ENCODE assay signal across 1 cellular context in genomic region chr1:27526569-27527222, GRCh38.
A peak's percentile ranks its signal among the peaks of the same experiment; 100 is the strongest.
TF ChIP-seq lines count a peak whose summit lies in the region.

No MANE protein-coding gene starts in this region.

TF ChIP-seq in K562, 482 proteins besides CTCF, POLR2A, EP300 and RAD21 (continued from another document and continues in another):
- TF ChIP-seq, protein P1, sequence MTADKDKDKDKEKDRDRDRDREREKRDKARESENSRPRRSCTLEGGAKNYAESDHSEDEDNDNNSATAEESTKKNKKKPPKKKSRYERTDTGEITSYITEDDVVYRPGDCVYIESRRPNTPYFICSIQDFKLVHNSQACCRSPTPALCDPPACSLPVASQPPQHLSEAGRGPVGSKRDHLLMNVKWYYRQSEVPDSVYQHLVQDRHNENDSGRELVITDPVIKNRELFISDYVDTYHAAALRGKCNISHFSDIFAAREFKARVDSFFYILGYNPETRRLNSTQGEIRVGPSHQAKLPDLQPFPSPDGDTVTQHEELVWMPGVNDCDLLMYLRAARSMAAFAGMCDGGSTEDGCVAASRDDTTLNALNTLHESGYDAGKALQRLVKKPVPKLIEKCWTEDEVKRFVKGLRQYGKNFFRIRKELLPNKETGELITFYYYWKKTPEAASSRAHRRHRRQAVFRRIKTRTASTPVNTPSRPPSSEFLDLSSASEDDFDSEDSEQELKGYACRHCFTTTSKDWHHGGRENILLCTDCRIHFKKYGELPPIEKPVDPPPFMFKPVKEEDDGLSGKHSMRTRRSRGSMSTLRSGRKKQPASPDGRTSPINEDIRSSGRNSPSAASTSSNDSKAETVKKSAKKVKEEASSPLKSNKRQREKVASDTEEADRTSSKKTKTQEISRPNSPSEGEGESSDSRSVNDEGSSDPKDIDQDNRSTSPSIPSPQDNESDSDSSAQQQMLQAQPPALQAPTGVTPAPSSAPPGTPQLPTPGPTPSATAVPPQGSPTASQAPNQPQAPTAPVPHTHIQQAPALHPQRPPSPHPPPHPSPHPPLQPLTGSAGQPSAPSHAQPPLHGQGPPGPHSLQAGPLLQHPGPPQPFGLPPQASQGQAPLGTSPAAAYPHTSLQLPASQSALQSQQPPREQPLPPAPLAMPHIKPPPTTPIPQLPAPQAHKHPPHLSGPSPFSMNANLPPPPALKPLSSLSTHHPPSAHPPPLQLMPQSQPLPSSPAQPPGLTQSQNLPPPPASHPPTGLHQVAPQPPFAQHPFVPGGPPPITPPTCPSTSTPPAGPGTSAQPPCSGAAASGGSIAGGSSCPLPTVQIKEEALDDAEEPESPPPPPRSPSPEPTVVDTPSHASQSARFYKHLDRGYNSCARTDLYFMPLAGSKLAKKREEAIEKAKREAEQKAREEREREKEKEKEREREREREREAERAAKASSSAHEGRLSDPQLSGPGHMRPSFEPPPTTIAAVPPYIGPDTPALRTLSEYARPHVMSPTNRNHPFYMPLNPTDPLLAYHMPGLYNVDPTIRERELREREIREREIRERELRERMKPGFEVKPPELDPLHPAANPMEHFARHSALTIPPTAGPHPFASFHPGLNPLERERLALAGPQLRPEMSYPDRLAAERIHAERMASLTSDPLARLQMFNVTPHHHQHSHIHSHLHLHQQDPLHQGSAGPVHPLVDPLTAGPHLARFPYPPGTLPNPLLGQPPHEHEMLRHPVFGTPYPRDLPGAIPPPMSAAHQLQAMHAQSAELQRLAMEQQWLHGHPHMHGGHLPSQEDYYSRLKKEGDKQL (CRISPR knock-in tag; IDR thresholded peaks at IDR 0.05; ENCODE audit: borderline replicate concordance), result peak; percentile 91; the same call in 1 of the 2 replicates
- TF ChIP-seq MIER1 (IDR thresholded peaks at IDR 0.05; ENCODE audit: low read depth) (peak; percentile 50; the same call in 1 of the 2 replicates), FOS (IDR thresholded peaks at IDR 0.05; ENCODE audit: extremely low read depth, insufficient read length) (no peak), MTA1 (IDR thresholded peaks at IDR 0.05; ENCODE audit: borderline replicate concordance) (no peak), GTF3C2 (IDR thresholded peaks at IDR 0.05; ENCODE audit: borderline replicate concordance, extremely low read depth, insufficient read length) (no peak), HDGF (IDR thresholded peaks at IDR 0.05) (peak; percentile 97; the same call in 1 of the 2 replicates), TEAD4 (IDR thresholded peaks at IDR 0.05; ENCODE audit: low read length) (no peak; the same call in 1 of the 2 replicates), TEAD4 (CRISPR knock-in tag; IDR thresholded peaks at IDR 0.05; ENCODE audit: borderline replicate concordance) (no peak), DNMT1 (IDR thresholded peaks at IDR 0.05) (peak; percentile 41; the same call in 1 of the 2 replicates), ESRRB (CRISPR knock-in tag; IDR thresholded peaks at IDR 0.05; ENCODE audit: borderline replicate concordance) (no peak), MYBL2 (IDR thresholded peaks at IDR 0.05; ENCODE audit: low read depth) (peak; percentile 62; the same call in 1 of the 2 replicates), MYBL2 (CRISPR knock-in tag; IDR thresholded peaks at IDR 0.05; ENCODE audit: borderline replicate concordance) (no peak), ZNF699 (CRISPR knock-in tag; IDR thresholded peaks at IDR 0.05; ENCODE audit: insufficient replicate concordance) (no peak), EWSR1 (IDR thresholded peaks at IDR 0.05; ENCODE audit: borderline replicate concordance, low read depth, partially characterized antibody) (no peak), NR2F6 (CRISPR knock-in tag; IDR thresholded peaks at IDR 0.05) (no peak; the same call in 1 of the 2 replicates), BHLHE40 (IDR thresholded peaks at IDR 0.05; ENCODE audit: low read length) (no peak; the same call in 1 of the 2 replicates), FOXO4 (CRISPR knock-in tag; IDR thresholded peaks at IDR 0.05) (no peak), ZSCAN29 (IDR thresholded peaks at IDR 0.05) (no peak), THRA (IDR thresholded peaks at IDR 0.05) (no peak), ZNF24 (IDR thresholded peaks at IDR 0.05) (no peak), STAG1 (CRISPR knock-in tag; IDR thresholded peaks at IDR 0.05; ENCODE audit: borderline replicate concordance) (no peak), MEIS2 (IDR thresholded peaks at IDR 0.05; ENCODE audit: partially characterized antibody) (no peak), ZNF76 (CRISPR knock-in tag; IDR thresholded peaks at IDR 0.05; ENCODE audit: borderline replicate concordance) (no peak), ARHGAP35 (IDR thresholded peaks at IDR 0.05; ENCODE audit: partially characterized antibody) (peak; percentile 85), RBM14 (IDR thresholded peaks at IDR 0.05; ENCODE audit: borderline replicate concordance, insufficient read depth, low read depth, low read length) (no peak), ZFP30 (CRISPR knock-in tag; IDR thresholded peaks at IDR 0.05; ENCODE audit: borderline replicate concordance) (no peak), TEAD2 (tag; IDR thresholded peaks at IDR 0.05) (no peak), FUS (optimal IDR thresholded peaks at IDR 0.05; ENCODE audit: low read depth, low read length) (no peak), MYC (IDR thresholded peaks at IDR 0.05; ENCODE audit: low read depth, low read length) (peak; percentile 72), MYC (CRISPR knock-in tag; IDR thresholded peaks at IDR 0.05; ENCODE audit: borderline replicate concordance, low read depth) (no peak), PCBP2 (IDR thresholded peaks at IDR 0.05; ENCODE audit: low read depth, low read length, poor library complexity, severe bottlenecking) (no peak), NCOA1 (IDR thresholded peaks at IDR 0.05; ENCODE audit: low read depth) (peak; percentile 46), ZNF586 (CRISPR knock-in tag; conservative IDR thresholded peaks at IDR 0.05) (no peak), CREM (IDR thresholded peaks at IDR 0.05; ENCODE audit: low read depth) (peak; percentile 57), HMG20B (CRISPR knock-in tag; IDR thresholded peaks at IDR 0.05) (no peak), NFYB (IDR thresholded peaks at IDR 0.05; ENCODE audit: extremely low read depth, insufficient read length) (no peak), SLC30A9 (CRISPR knock-in tag; IDR thresholded peaks at IDR 0.05) (no peak), ZNF324 (CRISPR knock-in tag; IDR thresholded peaks at IDR 0.05) (no peak), NFXL1 (CRISPR knock-in tag; IDR thresholded peaks at IDR 0.05) (no peak), ELF4 (CRISPR knock-in tag; IDR thresholded peaks at IDR 0.05) (peak; percentile 92), PTBP1 (IDR thresholded peaks at IDR 0.05; ENCODE audit: low read depth, low read length) (no peak), ETV1 (tag; conservative IDR thresholded peaks at IDR 0.05; ENCODE audit: low read depth) (no peak), FOXJ2 (tag; IDR thresholded peaks at IDR 0.05) (no peak)
- TF ChIP-seq, protein P2, sequence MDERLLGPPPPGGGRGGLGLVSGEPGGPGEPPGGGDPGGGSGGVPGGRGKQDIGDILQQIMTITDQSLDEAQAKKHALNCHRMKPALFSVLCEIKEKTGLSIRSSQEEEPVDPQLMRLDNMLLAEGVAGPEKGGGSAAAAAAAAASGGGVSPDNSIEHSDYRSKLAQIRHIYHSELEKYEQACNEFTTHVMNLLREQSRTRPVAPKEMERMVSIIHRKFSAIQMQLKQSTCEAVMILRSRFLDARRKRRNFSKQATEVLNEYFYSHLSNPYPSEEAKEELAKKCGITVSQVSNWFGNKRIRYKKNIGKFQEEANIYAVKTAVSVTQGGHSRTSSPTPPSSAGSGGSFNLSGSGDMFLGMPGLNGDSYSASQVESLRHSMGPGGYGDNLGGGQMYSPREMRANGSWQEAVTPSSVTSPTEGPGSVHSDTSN (CRISPR knock-in tag; IDR thresholded peaks at IDR 0.05; ENCODE audit: low read depth), result no peak
- TF ChIP-seq, protein P2 (tag; conservative IDR thresholded peaks at IDR 0.05; ENCODE audit: low read depth), result no peak
- TF ChIP-seq, protein P3, sequence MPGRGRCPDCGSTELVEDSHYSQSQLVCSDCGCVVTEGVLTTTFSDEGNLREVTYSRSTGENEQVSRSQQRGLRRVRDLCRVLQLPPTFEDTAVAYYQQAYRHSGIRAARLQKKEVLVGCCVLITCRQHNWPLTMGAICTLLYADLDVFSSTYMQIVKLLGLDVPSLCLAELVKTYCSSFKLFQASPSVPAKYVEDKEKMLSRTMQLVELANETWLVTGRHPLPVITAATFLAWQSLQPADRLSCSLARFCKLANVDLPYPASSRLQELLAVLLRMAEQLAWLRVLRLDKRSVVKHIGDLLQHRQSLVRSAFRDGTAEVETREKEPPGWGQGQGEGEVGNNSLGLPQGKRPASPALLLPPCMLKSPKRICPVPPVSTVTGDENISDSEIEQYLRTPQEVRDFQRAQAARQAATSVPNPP (IDR thresholded peaks at IDR 0.05; ENCODE audit: borderline replicate concordance, insufficient read depth, insufficient read length), result no peak
- TF ChIP-seq, protein P4, sequence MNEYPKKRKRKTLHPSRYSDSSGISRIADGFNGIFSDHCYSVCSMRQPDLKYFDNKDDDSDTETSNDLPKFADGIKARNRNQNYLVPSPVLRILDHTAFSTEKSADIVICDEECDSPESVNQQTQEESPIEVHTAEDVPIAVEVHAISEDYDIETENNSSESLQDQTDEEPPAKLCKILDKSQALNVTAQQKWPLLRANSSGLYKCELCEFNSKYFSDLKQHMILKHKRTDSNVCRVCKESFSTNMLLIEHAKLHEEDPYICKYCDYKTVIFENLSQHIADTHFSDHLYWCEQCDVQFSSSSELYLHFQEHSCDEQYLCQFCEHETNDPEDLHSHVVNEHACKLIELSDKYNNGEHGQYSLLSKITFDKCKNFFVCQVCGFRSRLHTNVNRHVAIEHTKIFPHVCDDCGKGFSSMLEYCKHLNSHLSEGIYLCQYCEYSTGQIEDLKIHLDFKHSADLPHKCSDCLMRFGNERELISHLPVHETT (CRISPR knock-in tag; conservative IDR thresholded peaks at IDR 0.05 in 1 of 2, IDR thresholded peaks at IDR 0.05 in 1 of 2), result no peak
- TF ChIP-seq, protein P5, sequence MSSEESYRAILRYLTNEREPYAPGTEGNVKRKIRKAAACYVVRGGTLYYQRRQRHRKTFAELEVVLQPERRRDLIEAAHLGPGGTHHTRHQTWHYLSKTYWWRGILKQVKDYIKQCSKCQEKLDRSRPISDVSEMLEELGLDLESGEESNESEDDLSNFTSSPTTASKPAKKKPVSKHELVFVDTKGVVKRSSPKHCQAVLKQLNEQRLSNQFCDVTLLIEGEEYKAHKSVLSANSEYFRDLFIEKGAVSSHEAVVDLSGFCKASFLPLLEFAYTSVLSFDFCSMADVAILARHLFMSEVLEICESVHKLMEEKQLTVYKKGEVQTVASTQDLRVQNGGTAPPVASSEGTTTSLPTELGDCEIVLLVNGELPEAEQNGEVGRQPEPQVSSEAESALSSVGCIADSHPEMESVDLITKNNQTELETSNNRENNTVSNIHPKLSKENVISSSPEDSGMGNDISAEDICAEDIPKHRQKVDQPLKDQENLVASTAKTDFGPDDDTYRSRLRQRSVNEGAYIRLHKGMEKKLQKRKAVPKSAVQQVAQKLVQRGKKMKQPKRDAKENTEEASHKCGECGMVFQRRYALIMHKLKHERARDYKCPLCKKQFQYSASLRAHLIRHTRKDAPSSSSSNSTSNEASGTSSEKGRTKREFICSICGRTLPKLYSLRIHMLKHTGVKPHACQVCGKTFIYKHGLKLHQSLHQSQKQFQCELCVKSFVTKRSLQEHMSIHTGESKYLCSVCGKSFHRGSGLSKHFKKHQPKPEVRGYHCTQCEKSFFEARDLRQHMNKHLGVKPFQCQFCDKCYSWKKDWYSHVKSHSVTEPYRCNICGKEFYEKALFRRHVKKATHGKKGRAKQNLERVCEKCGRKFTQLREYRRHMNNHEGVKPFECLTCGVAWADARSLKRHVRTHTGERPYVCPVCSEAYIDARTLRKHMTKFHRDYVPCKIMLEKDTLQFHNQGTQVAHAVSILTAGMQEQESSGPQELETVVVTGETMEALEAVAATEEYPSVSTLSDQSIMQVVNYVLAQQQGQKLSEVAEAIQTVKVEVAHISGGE (CRISPR knock-in tag; IDR thresholded peaks at IDR 0.05), result no peak
